Comparison of ENCODE assay signal across 8 cellular contexts in genomic region chr10:68957654-68958053, GRCh38. TPM values are rescaled to one million over a fixed set of nuclear protein-coding genes. Genes with fewer than 3 reads are reported as not detected.
DNase-seq lines count a peak whose midpoint lies in the region; ATAC-seq and TF ChIP-seq lines count a peak whose summit lies in the region.

No MANE protein-coding gene starts in this region.

- no peaks in the 10 kb centered on the region for H3K9me3 ChIP-seq in heart right ventricle
- no peaks in the 10 kb centered on the region for H3K9me3 ChIP-seq in left lung
- no peaks in the 10 kb centered on the region for H3K9me3 ChIP-seq in transverse colon
- H3K9me3 ChIP-seq in aorta (ENCODE audit: control insufficient read depth, low read length) = no peaks in the 10 kb centered on the region

- H3K4me1 Mint-ChIP-seq in activated naive CD8-positive, alpha-beta T cell treated with anti-CD3 and anti-CD28 coated beads, Interleukin-2, amount 50 U/mL, for 24 hours = peaks cover 51% of the 10 kb centered on the region

- TF ChIP-seq CTCF in heart right ventricle (IDR thresholded peaks at IDR 0.05) (no peak), left lung (IDR thresholded peaks at IDR 0.05) (no peak), transverse colon (IDR thresholded peaks at IDR 0.05) (no peak)

- H3K4me1 ChIP-seq in heart right ventricle (peaks cover 3 to 55% (median 22%) of the 10 kb centered on the region in 9 donors), left lung (peaks cover 6 to 53% of the 10 kb centered on the region in 2 donors), transverse colon (peaks cover 8 to 28% (median 18%) of the 10 kb centered on the region in 4 donors), aorta (ENCODE audit: control insufficient read depth in 1 of 2, insufficient read depth in 2 of 2, low read length in 2 of 2) (peaks cover 0 to 8% of the 10 kb centered on the region in 2 donors)

- peak overlapping the region; percentile 100 for H3K4me3 Mint-ChIP-seq in activated naive CD8-positive, alpha-beta T cell treated with anti-CD3 and anti-CD28 coated beads, Interleukin-2, amount 50 U/mL, for 24 hours

- H3K36me3 ChIP-seq in heart right ventricle (peaks cover 0 to 42% (median 20%) of the 10 kb centered on the region in 9 donors), left lung (peaks cover 0 to 38% of the 10 kb centered on the region in 2 donors), transverse colon (peaks cover 0 to 17% (median 8%) of the 10 kb centered on the region in 4 donors), aorta (ENCODE audit: control insufficient read depth in 1 of 2, insufficient read depth in 2 of 2, low read length in 1 of 2) (no peaks in the 10 kb centered on the region)

- H3K4me3 ChIP-seq in heart right ventricle (peak overlapping the region in 9 of 10 donors; percentile 59 to 99 (median 91)), left lung (peak overlapping the region in 1 of 2 donors; percentile 99), transverse colon (peak overlapping the region in 3 of 4 donors; percentile 73 to 98 (median 89)), aorta (ENCODE audit: low read length in 2 of 2) (peak overlapping the region in 1 of 2 donors; percentile 66)

- in situ Hi-C loops in transverse colon (cut with MboI; ENCODE audit: low pct_ligation_motif_present in 1 of 4, low pct_unique_long_range_greater_than_20kb in 1 of 4, low sequenced_read_pairs in 3 of 4) = no loop called here

- 58 to 65% methylated on average over 3 of the region's 3 CpGs for WGBS in heart right ventricle, 2 donors
- WGBS in transverse colon (ENCODE audit: low coverage in 1 of 2), 2 donors = 57 to 76% methylated on average over 2 to 3 of the region's 3 CpGs
- WGBS in aorta, 2 donors = 59 to 65% methylated on average over 3 of the region's 3 CpGs

- intact Hi-C loops in heart right ventricle (cut with DNase I) (no loop called here), cardiac septum (cut with DNase I) (no loop called here), left lung (cut with DNase I) (no loop called here), transverse colon (cut with DNase I; ENCODE audit: low total_unique reads) (no loop called here), aorta (cut with DNase I) (loop anchor here in 1 of 2 donors (2.0 kb wide), 1 partner anchor 31 kb away; the partner anchor contains the start of gene KIFBP)

- no peak for TF ChIP-seq POLR2A in transverse colon (IDR thresholded peaks at IDR 0.05)

- no peaks in the 10 kb centered on the region for H3K27me3 Mint-ChIP-seq in activated naive CD8-positive, alpha-beta T cell treated with anti-CD3 and anti-CD28 coated beads, Interleukin-2, amount 50 U/mL, for 24 hours

- H3K9me3 Mint-ChIP-seq in activated naive CD8-positive, alpha-beta T cell treated with anti-CD3 and anti-CD28 coated beads, Interleukin-2, amount 50 U/mL, for 24 hours = no peaks in the 10 kb centered on the region

- H3K27me3 ChIP-seq in heart right ventricle = no peaks in the 10 kb centered on the region
- no peaks in the 10 kb centered on the region for H3K27me3 ChIP-seq in left lung
- no peaks in the 10 kb centered on the region for H3K27me3 ChIP-seq in transverse colon
- no peaks in the 10 kb centered on the region for H3K27me3 ChIP-seq in aorta (ENCODE audit: control insufficient read depth in 1 of 2, insufficient read depth in 2 of 2, low read length in 1 of 2)

- DNase-seq in heart right ventricle (no peak), cardiac septum (ENCODE audit: low spot score) (no peak), left lung (no peak), transverse colon (no peak), GDM1 (lab: John Stamatoyannopoulos, UW) (no peak), aorta (no peak)
- no peak for DNase-seq in activated naive CD8-positive, alpha-beta T cell treated with anti-CD3 and anti-CD28 coated beads, Interleukin-2, amount 50 U/mL, for 24 hours

- ATAC-seq in heart right ventricle (no peak), left lung (no peak), HG02678 (IDR thresholded peaks at IDR 0.05; ENCODE audit: unreplicated experiment) (no peak), aorta (ENCODE audit: low FRiP score) (no peak)
- no peak for ATAC-seq in activated naive CD8-positive, alpha-beta T cell treated with anti-CD3 and anti-CD28 coated beads, Interleukin-2, amount 50 U/mL, for 24 hours

- no peak for TF ChIP-seq EP300 in transverse colon (IDR thresholded peaks at IDR 0.05; ENCODE audit: low read depth)

- H3K27ac ChIP-seq in heart right ventricle (peak overlapping the region in 4 of 10 donors; percentile 90 to 95 (median 91)), left lung (peak overlapping the region; percentile 65 to 97), transverse colon (peak overlapping the region; percentile 95 to 98 (median 96)), aorta (ENCODE audit: low read depth in 1 of 2, low read length in 2 of 2) (no peak overlapping the region)

- H3K36me3 Mint-ChIP-seq in activated naive CD8-positive, alpha-beta T cell treated with anti-CD3 and anti-CD28 coated beads, Interleukin-2, amount 50 U/mL, for 24 hours (ENCODE audit: low read depth) = peaks cover 65% of the 10 kb centered on the region

- peak overlapping the region; percentile 100 for H3K27ac Mint-ChIP-seq in activated naive CD8-positive, alpha-beta T cell treated with anti-CD3 and anti-CD28 coated beads, Interleukin-2, amount 50 U/mL, for 24 hours

RNA-seq across cellular contexts. Expression of gene DDX21, which starts 1.7 kb away (rescaled TPM):
- total RNA-seq in heart right ventricle (10 to 100 TPM; 17.6 to 52.4 (median 25.5) TPM), cardiac septum (31.0 TPM), left lung (10 to 100 TPM; 36.8 to 73.4 TPM), transverse colon (10 to 100 TPM in 3 of 4 donors, 1 to 10 TPM in 1; 8.8 to 29.5 (median 17.0) TPM), aorta (10 to 100 TPM; 34.9 to 52.4 TPM)
- polyA plus RNA-seq in heart right ventricle (10 to 100 TPM; 10.2 to 17.8 TPM), aorta (10 to 100 TPM; 13.7 to 22.0 TPM)

RNA-seq across cellular contexts. Expression of gene KIFBP, which starts 30.9 kb away (rescaled TPM):
- 10 to 100 TPM; 42.3 to 67.9 (median 53.2) TPM for total RNA-seq in heart right ventricle
- polyA plus RNA-seq in heart right ventricle = 10 to 100 TPM; 16.7 to 37.9 TPM
- 54.9 TPM for total RNA-seq in cardiac septum
- total RNA-seq in left lung = 10 to 100 TPM; 21.1 to 27.3 TPM
- total RNA-seq in transverse colon = 10 to 100 TPM; 20.2 to 31.2 (median 22.6) TPM
- 10 to 100 TPM; 27.4 to 28.4 TPM for total RNA-seq in aorta
- polyA plus RNA-seq in aorta = 10 to 100 TPM; 19.0 to 23.3 TPM

RNA-seq across cellular contexts. Expression of gene DDX50, which starts 56.5 kb away (rescaled TPM):
- total RNA-seq in heart right ventricle (10 to 100 TPM; 18.3 to 21.7 (median 20.4) TPM), cardiac septum (26.7 TPM), left lung (10 to 100 TPM; 25.8 to 27.6 TPM), transverse colon (10 to 100 TPM in 3 of 4 donors, 1 to 10 TPM in 1; 8.2 to 42.0 (median 23.2) TPM), aorta (10 to 100 TPM; 32.0 to 36.5 TPM)
- polyA plus RNA-seq in heart right ventricle (10 to 100 TPM in 1 of 2 donors, 1 to 10 TPM in 1; 7.2 to 15.8 TPM), aorta (10 to 100 TPM; 34.0 to 39.8 TPM)

Comparison
In these comparisons a context has a peak if more than half of its experiments do, and no peak if none do; other contexts are left out.
1. H3K27ac ChIP-seq: peak in left lung (2 of 2) and transverse colon (4 of 4); none in aorta (0 of 2).